Comparison of ENCODE assay signal across 18 cellular contexts in the genomic region with DNA sequence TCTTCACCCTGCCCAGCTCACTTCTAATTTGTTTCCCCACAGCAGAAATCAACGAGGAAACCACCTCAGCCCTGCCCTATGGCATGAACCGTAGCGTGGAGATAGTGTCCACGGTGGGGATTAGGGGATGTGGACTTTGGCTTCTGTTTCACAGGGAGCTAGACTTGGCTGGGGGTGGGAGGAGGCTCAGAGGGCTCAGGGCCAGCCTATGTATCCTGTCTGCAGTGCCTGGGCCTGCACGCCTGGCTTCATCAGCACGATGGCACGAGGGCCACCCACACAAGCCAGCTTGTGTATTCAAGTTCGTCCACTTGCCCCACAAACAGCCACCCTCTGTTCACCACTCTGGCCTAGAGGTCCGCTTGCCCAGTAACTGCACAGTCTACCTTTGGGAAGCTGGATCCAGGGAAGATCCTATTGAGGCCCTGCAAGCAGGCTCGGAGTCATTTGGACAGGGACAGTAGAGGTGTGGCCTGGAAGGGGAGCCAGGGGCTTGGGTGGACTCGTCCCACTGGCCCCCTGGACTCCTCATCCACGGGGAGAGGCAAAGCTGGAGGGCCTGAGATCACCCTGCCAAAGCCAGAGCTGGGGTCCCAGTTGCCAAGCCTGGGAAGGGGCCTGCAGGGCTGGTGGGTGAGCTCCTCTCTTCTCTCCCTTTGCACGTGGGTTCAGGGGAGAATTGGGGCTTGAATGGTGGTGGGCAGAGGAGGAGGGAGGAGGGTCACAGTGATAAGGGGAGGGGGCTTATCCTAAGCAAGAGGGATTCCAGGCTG. TPM values are rescaled to one million over a fixed set of nuclear protein-coding genes. Genes with fewer than 3 reads are reported as not detected.
DNase-seq lines count a peak whose midpoint lies in the region; ATAC-seq, FAIRE-seq and TF ChIP-seq lines count a peak whose summit lies in the region.
"Had no signal": no experiment of that assay in that cellular context is flagged by ENCODE, and none has a peak within 500 bp of the region (broad histone marks: within the 10 kb centered on the region; RNA-seq: fewer than 3 reads in every experiment).

No MANE protein-coding gene starts in this region.

- H2BK20ac ChIP-seq in H9 (ENCODE audit: low read depth, low read length, poor library complexity, severe bottlenecking), result no peak overlapping the region

- no peak overlapping the region for H4K5ac ChIP-seq in H9 (ENCODE audit: insufficient read length, low read depth, low read length)

- H2AK5ac ChIP-seq in H9 (ENCODE audit: insufficient read length, low read length), result no peak overlapping the region

- H3K36me3 Mint-ChIP-seq in activated naive CD8-positive, alpha-beta T cell treated with anti-CD3 and anti-CD28 coated beads, Interleukin-2, amount 10 ng/mL, durations not matched to agents 7 days and 5 days, result peaks cover 9% of the 10 kb centered on the region
- H3K36me3 Mint-ChIP-seq in activated naive CD8-positive, alpha-beta T cell treated with anti-CD3 and anti-CD28 coated beads, Interleukin-2, amount 50 U/mL, for 24 hours (ENCODE audit: low read depth), result peaks cover 29% of the 10 kb centered on the region
- no peaks in the 10 kb centered on the region for H3K36me3 Mint-ChIP-seq in H9 (ENCODE audit: insufficient read depth in 1 of 3, low read depth in 3 of 3)

- no peak overlapping the region for H2BK12ac ChIP-seq in H9 (ENCODE audit: insufficient read length, low read depth, low read length)

- intact Hi-C loops in right lobe of liver (cut with DNase I), result no loop called here

- TF ChIP-seq POLR2A in right lobe of liver (IDR thresholded peaks at IDR 0.05), result no peak
- TF ChIP-seq POLR2A in GM12891 (IDR thresholded peaks at IDR 0.05; ENCODE audit: low read depth, low read length), result no peak

- no peak overlapping the region for H2BK120ac ChIP-seq in H9 (ENCODE audit: low read depth, low read length, poor library complexity, severe bottlenecking)

- H3K79me2 ChIP-seq in Karpas-422 (ENCODE audit: low read length), result no peaks in the 10 kb centered on the region
- H3K79me2 ChIP-seq in H9 (ENCODE audit: insufficient read depth, low read length), result no peaks in the 10 kb centered on the region

- H3K4me1 Mint-ChIP-seq in activated naive CD8-positive, alpha-beta T cell treated with anti-CD3 and anti-CD28 coated beads, Interleukin-2, amount 10 ng/mL, durations not matched to agents 7 days and 5 days, result peaks cover 21% of the 10 kb centered on the region
- H3K4me1 Mint-ChIP-seq in activated naive CD8-positive, alpha-beta T cell treated with anti-CD3 and anti-CD28 coated beads, Interleukin-2, amount 50 U/mL, for 24 hours, result peaks cover 56% of the 10 kb centered on the region
- peaks cover 10 to 15% of the 10 kb centered on the region in 2 experiments for H3K4me1 Mint-ChIP-seq in H9

- H3K4me3 ChIP-seq in right lobe of liver (no peak overlapping the region), Karpas-422 (ENCODE audit: low read length) (no peak overlapping the region)
- H3K4me3 ChIP-seq: adrenal gland, PC-9, SK-N-MC, tibial artery had no signal

- no peak for FAIRE-seq in GM12891 (lab: Jason Lieb, UNC)

- no peak overlapping the region for H2AFZ ChIP-seq in Karpas-422 (ENCODE audit: low read length)
- H2AFZ ChIP-seq in H9 (ENCODE audit: low read length), result no peak overlapping the region
- H2AFZ ChIP-seq: PC-9 had no signal

- H3K23me2 ChIP-seq in H9 (ENCODE audit: insufficient read length, low read depth, low read length, poor library complexity, severe bottlenecking), result no peaks in the 10 kb centered on the region

- H3K79me1 ChIP-seq in H9 (ENCODE audit: insufficient read depth, low read depth, low read length, poor library complexity, severe bottlenecking), result no peaks in the 10 kb centered on the region

- H3K4me1 ChIP-seq in right lobe of liver (no peaks in the 10 kb centered on the region), Karpas-422 (ENCODE audit: low read length) (peaks cover 16% of the 10 kb centered on the region), H9 (ENCODE audit: insufficient read depth, low read length) (peaks cover 2% of the 10 kb centered on the region; the same call in 1 of the 2 replicates)
- H3K4me1 ChIP-seq: adrenal gland, tibial artery had no signal

- TF ChIP-seq CTCF in right lobe of liver (IDR thresholded peaks at IDR 0.05) (no peak), H9 (conservative IDR thresholded peaks at IDR 0.05) (no peak)

- ATAC-seq in activated naive CD8-positive, alpha-beta T cell treated with anti-CD3 and anti-CD28 coated beads, Interleukin-2, amount 10 ng/mL, durations not matched to agents 7 days and 5 days (ENCODE audit: low read depth), result no peak
- ATAC-seq in activated naive CD8-positive, alpha-beta T cell treated with anti-CD3 and anti-CD28 coated beads, Interleukin-2, amount 50 U/mL, for 24 hours, result no peak
- ATAC-seq in right lobe of liver, result peak; percentile 30 to 84 (median 62)

- no peak overlapping the region for H4K91ac ChIP-seq in H9 (ENCODE audit: insufficient read length, low read depth, low read length)

- H2BK15ac ChIP-seq in H9 (ENCODE audit: low read depth, low read length), result no peak overlapping the region

- no peak overlapping the region for H4K8ac ChIP-seq in H9 (replicated peaks; ENCODE audit: insufficient read length, low read depth, low read length)

- no peak overlapping the region for H3K4ac ChIP-seq in H9 (ENCODE audit: low read depth, low read length)

- DNase-seq in activated naive CD8-positive, alpha-beta T cell treated with anti-CD3 and anti-CD28 coated beads, Interleukin-2, amount 10 ng/mL, durations not matched to agents 7 days and 5 days, result no peak
- DNase-seq in activated naive CD8-positive, alpha-beta T cell treated with anti-CD3 and anti-CD28 coated beads, Interleukin-2, amount 50 U/mL, for 24 hours, result no peak
- DNase-seq in right lobe of liver, result peak in 1 of 3 donors; percentile 56
- no peak for DNase-seq in Karpas-422
- DNase-seq in GM12891 (ENCODE audit: insufficient read length, low spot score), result no peak
- DNase-seq in H9, result no peak
- DNase-seq: adrenal gland, Calu3, glutamatergic neuron, kidney glomerular epithelial cell, NCI-H1694, NCI-H524, PC-9, retina, tibial artery had no signal

- H3K56ac ChIP-seq in H9 (ENCODE audit: insufficient read length, low read depth, low read length), result no peak overlapping the region

- POLR2A ChIA-PET in activated naive CD8-positive, alpha-beta T cell treated with anti-CD3 and anti-CD28 coated beads, Interleukin-2, amount 10 ng/mL, durations not matched to agents 7 days and 5 days (lab: Charles Lee), result interaction anchor here (1.0 to 1.4 kb wide), 2 partner anchors 12 to 26 kb away, joined by 3 to 4 read pairs; no protein-coding TSS in a partner anchor

- H3K4me3 Mint-ChIP-seq in activated naive CD8-positive, alpha-beta T cell treated with anti-CD3 and anti-CD28 coated beads, Interleukin-2, amount 10 ng/mL, durations not matched to agents 7 days and 5 days, result no peak overlapping the region
- no peak overlapping the region for H3K4me3 Mint-ChIP-seq in activated naive CD8-positive, alpha-beta T cell treated with anti-CD3 and anti-CD28 coated beads, Interleukin-2, amount 50 U/mL, for 24 hours
- no peak overlapping the region for H3K4me3 Mint-ChIP-seq in H9

- H3K27me3 Mint-ChIP-seq in activated naive CD8-positive, alpha-beta T cell treated with anti-CD3 and anti-CD28 coated beads, Interleukin-2, amount 10 ng/mL, durations not matched to agents 7 days and 5 days, result no peaks in the 10 kb centered on the region
- H3K27me3 Mint-ChIP-seq in activated naive CD8-positive, alpha-beta T cell treated with anti-CD3 and anti-CD28 coated beads, Interleukin-2, amount 50 U/mL, for 24 hours, result no peaks in the 10 kb centered on the region
- no peaks in the 10 kb centered on the region for H3K27me3 Mint-ChIP-seq in H9 (ENCODE audit: low read depth)

- H3K23ac ChIP-seq in H9 (ENCODE audit: insufficient read length, low read depth, low read length), result no peak overlapping the region

- no peak overlapping the region for H3T11ph ChIP-seq in H9 (ENCODE audit: low read length)

- H3K36me3 ChIP-seq in right lobe of liver (no peaks in the 10 kb centered on the region), Karpas-422 (ENCODE audit: insufficient read depth, low read length) (no peaks in the 10 kb centered on the region)
- H3K36me3 ChIP-seq: adrenal gland, tibial artery had no signal

- peaks cover 3% of the 10 kb centered on the region for H3K9me3 Mint-ChIP-seq in activated naive CD8-positive, alpha-beta T cell treated with anti-CD3 and anti-CD28 coated beads, Interleukin-2, amount 10 ng/mL, durations not matched to agents 7 days and 5 days
- H3K9me3 Mint-ChIP-seq in activated naive CD8-positive, alpha-beta T cell treated with anti-CD3 and anti-CD28 coated beads, Interleukin-2, amount 50 U/mL, for 24 hours, result no peaks in the 10 kb centered on the region
- no peaks in the 10 kb centered on the region for H3K9me3 Mint-ChIP-seq in H9

- H4K20me1 ChIP-seq in Karpas-422 (ENCODE audit: insufficient read depth, low read depth, low read length) (no peaks in the 10 kb centered on the region), H9 (ENCODE audit: control insufficient read depth, insufficient read depth, insufficient read length) (no peaks in the 10 kb centered on the region)

- H3K27ac ChIP-seq in angular gyrus (ENCODE audit: low read depth, low read length), result peak overlapping the region; percentile 99
- H3K27ac ChIP-seq in right lobe of liver, result no peak overlapping the region
- peak overlapping the region; percentile 99 for H3K27ac ChIP-seq in temporal lobe (ENCODE audit: low read depth, low read length)
- H3K27ac ChIP-seq in Karpas-422 (ENCODE audit: low read length), result no peak overlapping the region
- no peak overlapping the region for H3K27ac ChIP-seq in H9 (ENCODE audit: insufficient read length, low read depth, low read length)
- H3K27ac ChIP-seq: adrenal gland, PC-9, SK-N-MC, tibial artery had no signal

- H3K9me2 ChIP-seq in Karpas-422 (replicated peaks; ENCODE audit: insufficient read depth, low read length), result no peaks in the 10 kb centered on the region

- H3K27ac Mint-ChIP-seq in activated naive CD8-positive, alpha-beta T cell treated with anti-CD3 and anti-CD28 coated beads, Interleukin-2, amount 10 ng/mL, durations not matched to agents 7 days and 5 days, result peak overlapping the region; percentile 65
- no peak overlapping the region for H3K27ac Mint-ChIP-seq in activated naive CD8-positive, alpha-beta T cell treated with anti-CD3 and anti-CD28 coated beads, Interleukin-2, amount 50 U/mL, for 24 hours
- H3K27ac Mint-ChIP-seq in H9, result no peak overlapping the region

- H3K18ac ChIP-seq in H9 (ENCODE audit: insufficient read length, low read depth, low read length), result no peak overlapping the region

- H3K9ac ChIP-seq in Karpas-422 (ENCODE audit: low read length) (no peak overlapping the region), H9 (ENCODE audit: extremely low read depth, insufficient read length, low read length) (no peak overlapping the region)

- H3K14ac ChIP-seq in H9 (ENCODE audit: insufficient read depth, low read length), result no peak overlapping the region; the same call in 1 of the 2 replicates

- 28% methylated on average over 6 of the region's 13 CpGs for WGBS in right lobe of liver (ENCODE audit: insufficient coverage, low coverage, low lambda C conversion rate, missing lambda C conversion rate)
- no CpG with 5 or more reads among the region's 13 CpGs for WGBS in H9 (ENCODE audit: extremely low coverage, insufficient read length, low lambda C conversion rate)

- H3K27me3 ChIP-seq in right lobe of liver (no peaks in the 10 kb centered on the region), Karpas-422 (ENCODE audit: low read length) (no peaks in the 10 kb centered on the region), H9 (ENCODE audit: insufficient read depth, low read length) (no peaks in the 10 kb centered on the region)
- H3K27me3 ChIP-seq: adrenal gland had no signal

- H3K9me3 ChIP-seq in right lobe of liver (no peaks in the 10 kb centered on the region), Karpas-422 (ENCODE audit: low read length) (no peaks in the 10 kb centered on the region), H9 (ENCODE audit: control insufficient read depth, low read depth, low read length) (no peaks in the 10 kb centered on the region)
- H3K9me3 ChIP-seq: adrenal gland, tibial artery had no signal

- H2BK5ac ChIP-seq in H9 (ENCODE audit: insufficient read length, low read length), result no peak overlapping the region

- H3K4me2 ChIP-seq in Karpas-422 (ENCODE audit: low read depth, low read length, poor library complexity, severe bottlenecking), result no peak overlapping the region
- H3K4me2 ChIP-seq in H9 (ENCODE audit: insufficient read depth, insufficient read length, low read length), result no peak overlapping the region
- H3K4me2 ChIP-seq: PC-9 had no signal

RNA-seq across cellular contexts. Expression of a gene that starts 38.0 kb away (rescaled TPM):
- total RNA-seq in activated naive CD8-positive, alpha-beta T cell treated with anti-CD3 and anti-CD28 coated beads, Interleukin-2, amount 10 ng/mL, durations not matched to agents 7 days and 5 days, result 10 to 100 TPM; 14.4 to 15.4 TPM
- total RNA-seq in right lobe of liver (1 to 10 TPM in 4 of 6 experiments, under 1 TPM in 2; 0.83 to 3.3 (median 1.7) TPM), temporal lobe (2.0 TPM), H9 (2021) (48.1 and 51.6 TPM in 2 replicates)
- 14.4 and 21.8 TPM in 2 replicates for total RNA-seq in Karpas-422 (2014; rRNA removed; shearing (Covaris generic); ENCODE audit: low replicate concordance)
- 7.4 TPM for polyA plus RNA-seq in GM12891 (2012; ENCODE audit: low read depth, missing spikeins)

Comparison
In these comparisons a context has a peak if more than half of its experiments do, and no peak if none do; other contexts are left out.
1. ATAC-seq: peak in right lobe of liver (4 of 4); none in activated naive CD8-positive, alpha-beta T cell treated with anti-CD3 and anti-CD28 coated beads, Interleukin-2, amount 10 ng/mL, durations not matched to agents 7 days and 5 days (single experiment) and activated naive CD8-positive, alpha-beta T cell treated with anti-CD3 and anti-CD28 coated beads, Interleukin-2, amount 50 U/mL, for 24 hours (single experiment).
2. H3K27ac ChIP-seq: peak in angular gyrus (single experiment) and temporal lobe (single experiment); none in right lobe of liver (0 of 3), Karpas-422 (single experiment) and H9 (single experiment).